13 cellular contexts compared by ENCODE assay signal in genomic region chr6:1838604-1839003, GRCh38.
DNase-seq lines count a peak whose midpoint lies in the region; ATAC-seq, FAIRE-seq and TF ChIP-seq lines count a peak whose summit lies in the region.
"Had no signal": no experiment of that assay in that cellular context is flagged by ENCODE, and none has a peak within 500 bp of the region (broad histone marks: within the 10 kb centered on the region; RNA-seq: fewer than 3 reads in every experiment).

No MANE protein-coding gene starts in this region.

- DNase-seq in COR-L47 (lab: John Stamatoyannopoulos, UW) (peak; percentile 5), HTR-8/SVneo (ENCODE audit: insufficient read length, low spot score) (peak; percentile 55), SK-N-MC (ENCODE audit: low read depth, low spot score) (no peak), iris pigment epithelial cell (ENCODE audit: low read depth) (peak; percentile 55), retina (no peak), lower lobe of right lung (no peak), UCSD-AML1 (lab: John Stamatoyannopoulos, UW; ENCODE audit: unreplicated experiment) (no peak)
- DNase-seq: activated effector memory CD4-positive, alpha-beta T cell treated with anti-CD3 and anti-CD28 coated beads, Interleukin-2, amount 50 U/mL, for 16 hours; anterior cingulate cortex; foreskin fibroblast; small intestine; stimulated activated naive CD4-positive, alpha-beta T cell treated with Interleukin-2 at 50 U/mL for 16 hours had no signal

- peak overlapping the region; percentile 55 for H3K4me3 ChIP-seq in SK-N-MC
- H3K4me3 ChIP-seq in lower lobe of right lung: no peak overlapping the region

- TF ChIP-seq CTCF in lower lobe of right lung (IDR thresholded peaks at IDR 0.05): no peak

- no peaks in the 10 kb centered on the region for H3K9me3 ChIP-seq in SK-N-MC (ENCODE audit: low read depth, low read length)
- no peaks in the 10 kb centered on the region for H3K9me3 ChIP-seq in lower lobe of right lung

- H3K36me3 ChIP-seq in SK-N-MC (ENCODE audit: insufficient read depth, low read length) (no peaks in the 10 kb centered on the region), lower lobe of right lung (no peaks in the 10 kb centered on the region)

- no peak overlapping the region for H3K9ac ChIP-seq in SK-N-MC (ENCODE audit: insufficient read length)

- H3K27ac ChIP-seq in SK-N-MC (peak overlapping the region; percentile 83), lower lobe of right lung (no peak overlapping the region)

- intact Hi-C loops in lower lobe of right lung (cut with DNase I): no loop called here

- no peak for ATAC-seq in lower lobe of right lung
- ATAC-seq in HG02884 (IDR thresholded peaks at IDR 0.05; ENCODE audit: unreplicated experiment): no peak

- H3K4me1 ChIP-seq in lower lobe of right lung: no peaks in the 10 kb centered on the region

- no peak for FAIRE-seq in HTR-8/SVneo (lab: Jason Lieb, UNC)
- FAIRE-seq: small intestine had no signal

- no peaks in the 10 kb centered on the region for H3K27me3 ChIP-seq in lower lobe of right lung (ENCODE audit: low read depth)

Comparison
In these comparisons a context has a peak if more than half of its experiments do, and no peak if none do; other contexts are left out.
1. DNase-seq: peak in COR-L47 (single experiment), HTR-8/SVneo (single experiment) and iris pigment epithelial cell (single experiment); none in SK-N-MC (single experiment), retina (single experiment), lower lobe of right lung (single experiment) and UCSD-AML1 (single experiment).